Comparison of ENCODE assay signal across 23 cellular contexts in the genomic region with DNA sequence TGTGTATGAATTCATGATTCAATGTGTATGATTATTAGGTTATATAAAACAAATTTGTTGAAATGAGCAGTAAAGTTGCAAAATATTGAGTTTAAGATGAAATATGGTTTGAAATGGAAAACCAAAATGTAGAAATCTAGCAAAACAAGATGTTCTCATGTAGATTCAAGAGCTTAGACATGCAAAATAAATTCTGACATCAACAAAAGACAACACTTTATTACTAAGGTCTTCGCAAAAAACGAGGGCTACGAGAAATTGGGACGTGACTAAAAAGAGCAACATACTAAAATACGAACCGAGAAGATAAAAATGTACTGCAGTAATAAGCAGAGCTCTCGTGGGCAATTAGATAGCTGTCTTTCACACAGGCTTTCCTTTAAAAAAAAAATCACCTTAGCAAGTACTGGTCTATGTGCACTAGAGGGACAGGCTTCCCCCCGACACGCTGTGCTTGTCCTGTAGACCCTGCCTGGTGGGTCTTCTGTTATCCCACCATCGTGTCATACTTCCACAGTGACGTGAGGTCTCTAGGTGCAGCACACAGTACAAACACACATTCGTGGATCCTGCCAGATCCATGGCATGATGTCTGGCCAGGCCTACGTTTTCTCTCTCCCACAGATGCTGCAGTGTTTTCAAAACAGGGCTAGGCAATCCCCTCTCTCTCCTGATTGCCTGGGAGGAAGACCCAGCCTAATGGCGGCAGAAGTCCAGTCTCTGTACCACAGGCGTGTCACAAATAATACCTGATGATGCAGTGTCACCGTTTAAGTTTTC.
DNase-seq lines count a peak whose midpoint lies in the region; ATAC-seq and TF ChIP-seq lines count a peak whose summit lies in the region.
"Had no signal": no experiment of that assay in that cellular context is flagged by ENCODE, and none has a peak within 500 bp of the region (broad histone marks: within the 10 kb centered on the region; RNA-seq: fewer than 3 reads in every experiment).

No MANE protein-coding gene starts in this region.

- H3K4me1 ChIP-seq in right cardiac atrium (ENCODE audit: control insufficient read depth, insufficient read depth, low read length) (peaks cover 5% of the 10 kb centered on the region), mesendoderm (ENCODE audit: control insufficient read depth, low read depth, low read length) (no peaks in the 10 kb centered on the region)
- H3K4me1 ChIP-seq: foreskin keratinocyte had no signal

- H2AK5ac ChIP-seq in mesendoderm (ENCODE audit: low read length): no peak overlapping the region

- no peak for TF ChIP-seq CTCF in brain (conservative IDR thresholded peaks at IDR 0.05)
- TF ChIP-seq CTCF in WERI-Rb-1 (IDR thresholded peaks at IDR 0.05; ENCODE audit: low read depth, low read length): no peak

- H2BK5ac ChIP-seq in mesendoderm (ENCODE audit: low read length): no peak overlapping the region

- H3K27me3 ChIP-seq in right cardiac atrium (ENCODE audit: control insufficient read depth, insufficient read depth) (no peaks in the 10 kb centered on the region), mesendoderm (ENCODE audit: insufficient read depth, low read length, poor library complexity) (no peaks in the 10 kb centered on the region), WERI-Rb-1 (ENCODE audit: insufficient read depth, low read depth, severe bottlenecking) (no peaks in the 10 kb centered on the region)
- H3K27me3 ChIP-seq: foreskin keratinocyte had no signal

- no peak overlapping the region for H2BK120ac ChIP-seq in mesendoderm (ENCODE audit: low read depth, low read length)

- no peak overlapping the region for H3K18ac ChIP-seq in mesendoderm (ENCODE audit: low read length)

- H4K5ac ChIP-seq in mesendoderm (ENCODE audit: low read length): no peak overlapping the region

- H3K4me3 ChIP-seq in right cardiac atrium (ENCODE audit: low read length): no peak overlapping the region
- no peak overlapping the region for H3K4me3 ChIP-seq in mesendoderm (ENCODE audit: low read length)
- H3K4me3 ChIP-seq in WERI-Rb-1 (ENCODE audit: low read depth, low read length): no peak overlapping the region

- H3K27ac Mint-ChIP-seq in brain: peak overlapping the region; percentile 49 to 94 (median 86)
- H3K27ac Mint-ChIP-seq: activated CD8-positive, alpha-beta T cell treated with anti-CD3 and anti-CD28 coated beads for 36 hours; activated naive CD8-positive, alpha-beta T cell treated with anti-CD3 and anti-CD28 coated beads, Interleukin-2, amount 10 ng/mL, durations not matched to agents 7 days and 5 days; effector memory CD8-positive, alpha-beta T cell; immature natural killer cell had no signal

- no peak overlapping the region for H3K9ac ChIP-seq in mesendoderm (ENCODE audit: low read length)

- H3K36me3 ChIP-seq in mesendoderm (ENCODE audit: control insufficient read depth, insufficient read depth, low read length): no peaks in the 10 kb centered on the region
- no peaks in the 10 kb centered on the region for H3K36me3 ChIP-seq in WERI-Rb-1

- intact Hi-C loops in right cardiac atrium (cut with DNase I) (loop anchor here in 2 of 4 donors (10.0 kb wide), 3 partner anchors 58 to 1228 kb away; partner anchors contain the start of gene TCF4 (in 1 of the 2)), Right ventricle myocardium superior (cut with DNase I) (loop anchor here (10.0 kb wide), 1 partner anchor 48 kb away; no protein-coding TSS in a partner anchor)

- peaks cover 92% of the 10 kb centered on the region for H3K4me1 Mint-ChIP-seq in brain
- H3K4me1 Mint-ChIP-seq: activated naive CD8-positive, alpha-beta T cell treated with anti-CD3 and anti-CD28 coated beads, Interleukin-2, amount 10 ng/mL, durations not matched to agents 7 days and 5 days had no signal

- peak overlapping the region; percentile 59 for H3K4ac ChIP-seq in mesendoderm (ENCODE audit: low read depth, low read length)

- H3K56ac ChIP-seq in mesendoderm (ENCODE audit: low read length): peak overlapping the region; percentile 6

- no peak overlapping the region for H2BK15ac ChIP-seq in mesendoderm (replicated peaks; ENCODE audit: low read depth)

- no peaks in the 10 kb centered on the region for H3K36me3 Mint-ChIP-seq in brain
- H3K36me3 Mint-ChIP-seq: activated naive CD8-positive, alpha-beta T cell treated with anti-CD3 and anti-CD28 coated beads, Interleukin-2, amount 10 ng/mL, durations not matched to agents 7 days and 5 days; IgD-negative memory B cell; immature natural killer cell had no signal

- no peaks in the 10 kb centered on the region for H3K79me2 ChIP-seq in mesendoderm (ENCODE audit: control insufficient read depth, insufficient read depth, low read length)

- no peak overlapping the region for H3K23ac ChIP-seq in mesendoderm (ENCODE audit: low read length)

- WGBS in right cardiac atrium: 76% methylated on average over 16 of the region's 16 CpGs
- no CpG with 5 or more reads among the region's 16 CpGs for WGBS in mesendoderm (ENCODE audit: extremely low coverage, insufficient coverage, low lambda C conversion rate)

- peaks cover 3% of the 10 kb centered on the region for H3K27me3 Mint-ChIP-seq in brain
- H3K27me3 Mint-ChIP-seq: activated CD8-positive, alpha-beta T cell treated with anti-CD3 and anti-CD28 coated beads for 36 hours; effector memory CD8-positive, alpha-beta T cell; IgD-negative memory B cell had no signal

- H3K4me3 Mint-ChIP-seq in brain: peak overlapping the region; percentile 18 to 77 (median 68)
- H3K4me3 Mint-ChIP-seq: activated CD8-positive, alpha-beta T cell treated with anti-CD3 and anti-CD28 coated beads for 36 hours; activated naive CD8-positive, alpha-beta T cell treated with anti-CD3 and anti-CD28 coated beads, Interleukin-2, amount 10 ng/mL, durations not matched to agents 7 days and 5 days; effector memory CD8-positive, alpha-beta T cell; IgD-negative memory B cell; immature natural killer cell; nephron had no signal

- no peak overlapping the region for H3K4me2 ChIP-seq in mesendoderm (ENCODE audit: low read length)

- H3K27ac ChIP-seq in right cardiac atrium (ENCODE audit: low read length) (peak overlapping the region; percentile 67), mesendoderm (ENCODE audit: low read depth, low read length) (no peak overlapping the region), temporal lobe (ENCODE audit: low read depth, low read length) (peak overlapping the region; percentile 96), WERI-Rb-1 (no peak overlapping the region)
- H3K27ac ChIP-seq: C4-2B, foreskin keratinocyte had no signal

- ATAC-seq in right cardiac atrium (no peak), Right ventricle myocardium superior (ENCODE audit: poor library complexity) (no peak), GM18867 (IDR thresholded peaks at IDR 0.05; ENCODE audit: unreplicated experiment) (no peak), GM19324 (IDR thresholded peaks at IDR 0.05; ENCODE audit: low FRiP score, unreplicated experiment) (no peak)
- ATAC-seq: activated CD8-positive, alpha-beta T cell treated with anti-CD3 and anti-CD28 coated beads for 36 hours; effector memory CD8-positive, alpha-beta T cell; esophagus mucosa; foreskin keratinocyte; HCT116 had no signal

- H4K8ac ChIP-seq in mesendoderm (ENCODE audit: low read depth, low read length): no peak overlapping the region

- H3K79me1 ChIP-seq in mesendoderm (ENCODE audit: low read length): peaks cover 2% of the 10 kb centered on the region

- DNase-seq in right cardiac atrium (no peak), Right ventricle myocardium superior (no peak), mesendoderm (peak; percentile 29), WERI-Rb-1 (no peak)
- DNase-seq: activated CD4-positive, CD25-positive, alpha-beta regulatory T cell treated with anti-CD3 and anti-CD28 coated beads, Interleukin-2, amount 50 U/mL, for 72 hours; activated CD8-positive, alpha-beta T cell treated with anti-CD3 and anti-CD28 coated beads for 36 hours; activated effector memory CD4-positive, alpha-beta T cell treated with anti-CD3 and anti-CD28 coated beads, Interleukin-2, amount 50 U/mL, for 16 hours; activated naive CD8-positive, alpha-beta T cell treated with anti-CD3 and anti-CD28 coated beads, Interleukin-2, amount 10 ng/mL, durations not matched to agents 7 days and 5 days; activated T-cell treated with anti-CD3 and anti-CD28 coated beads for 4 hours; effector memory CD8-positive, alpha-beta T cell; foreskin keratinocyte; immature natural killer cell; NCI-H1105 treated with DMSO at 0.1 percent for 48 hours; NCI-H2029 treated with DMSO at 0.1 percent for 48 hours had no signal

- no peaks in the 10 kb centered on the region for H3K9me3 Mint-ChIP-seq in brain
- H3K9me3 Mint-ChIP-seq: activated CD8-positive, alpha-beta T cell treated with anti-CD3 and anti-CD28 coated beads for 36 hours; activated naive CD8-positive, alpha-beta T cell treated with anti-CD3 and anti-CD28 coated beads, Interleukin-2, amount 10 ng/mL, durations not matched to agents 7 days and 5 days; effector memory CD8-positive, alpha-beta T cell; IgD-negative memory B cell; immature natural killer cell; nephron had no signal

- no peaks in the 10 kb centered on the region for H3K9me3 ChIP-seq in right cardiac atrium (ENCODE audit: control insufficient read depth, low read length)
- no peaks in the 10 kb centered on the region for H3K9me3 ChIP-seq in WERI-Rb-1 (ENCODE audit: severe bottlenecking)

Comparison
In these comparisons a context has a peak if more than half of its experiments do, and no peak if none do; other contexts are left out.
1. H3K27ac ChIP-seq: peak in right cardiac atrium (single experiment) and temporal lobe (single experiment); none in mesendoderm (single experiment) and WERI-Rb-1 (single experiment).